In the genomic region with DNA sequence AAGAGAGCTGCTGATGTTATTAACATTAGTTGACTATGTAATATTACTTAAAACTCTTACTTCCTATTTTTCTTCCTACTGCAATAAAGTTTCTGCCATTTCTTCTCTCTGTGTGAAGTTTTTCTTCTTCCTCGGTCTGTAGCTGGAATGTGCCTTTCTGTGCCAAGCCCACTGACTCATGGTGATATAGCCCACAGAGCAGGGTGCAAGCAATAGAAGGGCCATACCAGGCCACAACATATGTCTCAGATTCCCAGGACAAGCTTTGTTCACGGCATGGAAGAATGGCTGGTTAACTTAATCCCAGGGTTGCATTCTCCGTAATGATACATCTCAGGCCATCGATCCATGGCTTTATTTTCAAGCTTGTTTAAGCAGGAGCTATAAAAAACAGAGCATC, we compare ENCODE assay signal across 24 cellular contexts.
DNase-seq lines count a peak whose midpoint lies in the region; ATAC-seq and TF ChIP-seq lines count a peak whose summit lies in the region.
"Had no signal": no experiment of that assay in that cellular context is flagged by ENCODE, and none has a peak within 500 bp of the region (broad histone marks: within the 10 kb centered on the region; RNA-seq: fewer than 3 reads in every experiment).

No MANE protein-coding gene starts in this region.

- 80 to 84% methylated on average over 4 of the region's 4 CpGs for WGBS in body of pancreas, 2 donors

- H3K36me3 Mint-ChIP-seq in activated CD4-positive, alpha-beta memory T cell treated with anti-CD3 and anti-CD28 coated beads for 36 hours = no peaks in the 10 kb centered on the region
- H3K36me3 Mint-ChIP-seq: IgD-negative memory B cell, mesothelial cell of epicardium, neural progenitor cell had no signal

- H3K4me1 Mint-ChIP-seq in activated CD4-positive, alpha-beta memory T cell treated with anti-CD3 and anti-CD28 coated beads for 36 hours (ENCODE audit: low read depth) = no peaks in the 10 kb centered on the region
- H3K4me1 Mint-ChIP-seq: IgD-negative memory B cell had no signal

- no peak overlapping the region for H3K4me3 Mint-ChIP-seq in activated CD4-positive, alpha-beta memory T cell treated with anti-CD3 and anti-CD28 coated beads for 36 hours
- H3K4me3 Mint-ChIP-seq: IgD-negative memory B cell; mesothelial cell of epicardium; neural progenitor cell; T-helper 2 cell treated with Interferon-gamma antibody and Interleukin-4, amounts not matched to agents 5 μg/mL and 100 μg/mL, for 36 hours had no signal

- peaks cover 7% of the 10 kb centered on the region for H3K9me3 Mint-ChIP-seq in activated CD4-positive, alpha-beta memory T cell treated with anti-CD3 and anti-CD28 coated beads for 36 hours
- H3K9me3 Mint-ChIP-seq: IgD-negative memory B cell; neural progenitor cell; T-helper 2 cell treated with Interferon-gamma antibody and Interleukin-4, amounts not matched to agents 5 μg/mL and 100 μg/mL, for 36 hours had no signal

- DNase-seq in AG08395 (ENCODE audit: low spot score) (peak; percentile 45), brain microvascular endothelial cell (peak; percentile 53), kidney glomerular epithelial cell (lab: John Stamatoyannopoulos, UW) (peak; percentile 32), GM19238 (ENCODE audit: insufficient read length, low spot score) (no peak), body of pancreas (no peak), left cardiac atrium (no peak)
- DNase-seq in activated CD4-positive, alpha-beta memory T cell treated with anti-CD3 and anti-CD28 coated beads for 36 hours = no peak
- DNase-seq: activated CD4-positive, CD25-positive, alpha-beta regulatory T cell treated with anti-CD3 and anti-CD28 coated beads, Interleukin-2, amount 50 U/mL, for 72 hours; activated gamma-delta T cell treated with Interleukin-2 at 50 U/mL for 16 hours; aorta; dermis blood vessel endothelial cell; hypothalamus; left colon; NCI-H2029 treated with DMSO at 0.1 percent for 48 hours; NCI-H510A; retina; SHP77 treated with DMSO at 0.1 percent for 48 hours; stimulated activated CD4-positive, alpha-beta T cell treated with anti-CD3 and anti-CD28 coated beads, Interleukin-1b, Interleukin-23, amount 100 ng/mL, for 48 hours; uterus had no signal

- no peak for TF ChIP-seq POLR2A in body of pancreas (IDR thresholded peaks at IDR 0.05)

- H3K27ac Mint-ChIP-seq in activated CD4-positive, alpha-beta memory T cell treated with anti-CD3 and anti-CD28 coated beads for 36 hours = no peak overlapping the region
- H3K27ac Mint-ChIP-seq: IgD-negative memory B cell; neural progenitor cell; T-helper 2 cell treated with Interferon-gamma antibody and Interleukin-4, amounts not matched to agents 5 μg/mL and 100 μg/mL, for 36 hours had no signal

- no peaks in the 10 kb centered on the region for H3K27me3 Mint-ChIP-seq in activated CD4-positive, alpha-beta memory T cell treated with anti-CD3 and anti-CD28 coated beads for 36 hours

- H3K27me3 ChIP-seq in brain microvascular endothelial cell (replicated peaks) = no peaks in the 10 kb centered on the region
- H3K27me3 ChIP-seq in body of pancreas = no peaks in the 10 kb centered on the region
- H3K27me3 ChIP-seq: neural progenitor cell, uterus had no signal

- no peak for TF ChIP-seq RAD21 in Ishikawa (IDR thresholded peaks at IDR 0.05; ENCODE audit: low read depth)

- peak; percentile 34; the same call in 1 of the 2 replicates for TF ChIP-seq EP300 in Ishikawa (IDR thresholded peaks at IDR 0.05; ENCODE audit: borderline replicate concordance)

- no peaks in the 10 kb centered on the region for H3K4me1 ChIP-seq in body of pancreas
- H3K4me1 ChIP-seq: uterus had no signal

- TF ChIP-seq CTCF in brain microvascular endothelial cell (IDR thresholded peaks at IDR 0.05; ENCODE audit: low read depth, low read length, missing control alignments) = no peak
- no peak for TF ChIP-seq CTCF in body of pancreas (IDR thresholded peaks at IDR 0.05)

- intact Hi-C loops in body of pancreas (cut with DNase I) (no loop called here), left cardiac atrium (cut with DNase I) (loop anchor here in 1 of 2 donors (10.0 kb wide), 1 partner anchor 500 kb away; no protein-coding TSS in a partner anchor)
- intact Hi-C loops in activated CD4-positive, alpha-beta memory T cell treated with anti-CD3 and anti-CD28 coated beads for 36 hours (cut with micrococcal nuclease) = no loop called here

- H3K36me3 ChIP-seq in brain microvascular endothelial cell (replicated peaks) (no peaks in the 10 kb centered on the region), body of pancreas (replicated peaks in 1 of 2; ENCODE audit: insufficient read depth in 1 of 2, low read depth in 2 of 2) (no peaks in the 10 kb centered on the region)
- H3K36me3 ChIP-seq: neural progenitor cell, uterus had no signal

- POLR2A ChIA-PET in activated CD4-positive, alpha-beta memory T cell treated with anti-CD3 and anti-CD28 coated beads for 36 hours (lab: Charles Lee) = no interaction called here

- H3K9me3 ChIP-seq in body of pancreas = no peaks in the 10 kb centered on the region
- H3K9me3 ChIP-seq: uterus had no signal

- no peak for ATAC-seq in body of pancreas
- ATAC-seq in left cardiac atrium = no peak
- ATAC-seq: left colon had no signal

- in situ Hi-C loops in brain microvascular endothelial cell (cut with HindIII; ENCODE audit: low pct_ligation_motif_present, low sequenced_read_pairs) = no loop called here

- no peak overlapping the region for H3K27ac ChIP-seq in brain microvascular endothelial cell
- no peak overlapping the region for H3K27ac ChIP-seq in body of pancreas
- H3K27ac ChIP-seq: neural progenitor cell, uterus had no signal

- H3K4me3 ChIP-seq in brain microvascular endothelial cell (ENCODE audit: low read depth, low read length) = no peak overlapping the region
- H3K4me3 ChIP-seq in body of pancreas = no peak overlapping the region
- H3K4me3 ChIP-seq: neural progenitor cell, uterus had no signal

- CTCF ChIA-PET in activated CD4-positive, alpha-beta memory T cell treated with anti-CD3 and anti-CD28 coated beads for 36 hours (lab: Charles Lee) = interaction anchor here (1.2 kb wide), 2 partner anchors 29 to 754 kb away, joined by 4 to 5 read pairs; no protein-coding TSS in a partner anchor

TF ChIP-seq in Ishikawa, 13 proteins besides CTCF, POLR2A, EP300 and RAD21:
- TF ChIP-seq TEAD4 (IDR thresholded peaks at IDR 0.05) (peak; percentile 57; the same call in 1 of the 2 replicates), TAF1 (IDR thresholded peaks at IDR 0.05; ENCODE audit: low read depth) (no peak)
TF ChIP-seq in Ishikawa: peak in this region for 1.

Comparison
In these comparisons a context has a peak if more than half of its experiments do, and no peak if none do; other contexts are left out.
1. DNase-seq: peak in AG08395 (single experiment), brain microvascular endothelial cell (single experiment) and kidney glomerular epithelial cell (single experiment); none in GM19238 (single experiment), body of pancreas (0 of 4), activated CD4-positive, alpha-beta memory T cell treated with anti-CD3 and anti-CD28 coated beads for 36 hours (single experiment) and left cardiac atrium (single experiment).